Comparison of ENCODE assay signal across 9 cellular contexts in the genomic region with DNA sequence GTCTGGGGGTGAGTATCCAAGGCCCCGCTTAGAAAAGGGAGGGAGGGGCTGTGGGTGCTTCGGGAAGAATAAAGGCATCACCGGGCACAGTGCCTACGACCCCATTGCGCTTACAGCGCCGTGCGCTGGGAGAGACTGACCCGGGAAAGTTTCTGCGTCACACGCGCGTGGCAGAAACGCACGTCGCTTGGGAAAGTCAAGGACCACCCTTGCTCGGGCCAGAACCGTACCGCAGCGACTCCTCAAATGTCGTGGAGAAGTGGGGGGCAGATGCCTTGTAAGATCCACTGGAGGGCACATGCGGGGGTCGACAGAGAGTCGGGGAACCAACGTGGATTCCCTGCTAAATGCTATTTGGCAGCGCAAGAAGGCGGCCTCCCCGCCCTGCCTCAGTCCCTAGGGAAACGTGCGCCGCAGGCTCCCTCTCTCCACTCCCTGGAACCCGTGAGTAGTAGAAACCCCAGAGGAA. TPM values are rescaled to one million over a fixed set of nuclear protein-coding genes. Genes with fewer than 3 reads are reported as not detected.
DNase-seq lines count a peak whose midpoint lies in the region; ATAC-seq and TF ChIP-seq lines count a peak whose summit lies in the region.
"Had no signal": no experiment of that assay in that cellular context is flagged by ENCODE, and none has a peak within 500 bp of the region (broad histone marks: within the 10 kb centered on the region; RNA-seq: fewer than 3 reads in every experiment).

No MANE protein-coding gene starts in this region.

- H3K4me1 ChIP-seq in aorta (ENCODE audit: control insufficient read depth in 1 of 2, insufficient read depth in 2 of 2, low read length in 2 of 2), result peaks cover 0 to 13% of the 10 kb centered on the region in 2 donors

- no peaks in the 10 kb centered on the region for H3K9me3 ChIP-seq in aorta (ENCODE audit: control insufficient read depth, low read length)

- 0 to 1% methylated on average over 32 of the region's 32 CpGs for WGBS in aorta, 2 donors

- TF ChIP-seq CTCF in fibroblast of the aortic adventitia (IDR thresholded peaks at IDR 0.05; ENCODE audit: insufficient read depth, low read length) (no peak), nephron (IDR thresholded peaks at IDR 0.05; ENCODE audit: unreplicated experiment in 3 of 3) (no peak)

- peaks cover 1 to 2% of the 10 kb centered on the region in 2 donors for H3K36me3 ChIP-seq in aorta (ENCODE audit: control insufficient read depth in 1 of 2, insufficient read depth in 2 of 2, low read length in 1 of 2)

- H3K27ac ChIP-seq in aorta (ENCODE audit: low read depth in 1 of 2, low read length in 2 of 2), result peak overlapping the region; percentile 84 to 97
- H3K27ac ChIP-seq: C4-2B had no signal

- DNase-seq in activated naive CD4-positive, alpha-beta T cell treated with anti-CD3 and anti-CD28 coated beads, Interleukin-2, amount 10 ng/mL, durations not matched to agents 7 days and 5 days, result no peak
- no peak for DNase-seq in activated naive CD4-positive, alpha-beta T cell (lab: John Stamatoyannopoulos, UW)
- peak; percentile 65 for DNase-seq in fibroblast of the aortic adventitia (ENCODE audit: low read depth)
- DNase-seq in aorta, result peak; percentile 74 to 85
- DNase-seq in activated CD8-positive, alpha-beta memory T cell treated with anti-CD3 and anti-CD28 coated beads for 24 hours, result no peak
- DNase-seq in activated effector memory CD4-positive, alpha-beta T cell treated with anti-CD3 and anti-CD28 coated beads, Interleukin-2, amount 50 U/mL, for 16 hours, result no peak
- no peak for DNase-seq in KBM-7

- H3K4me3 ChIP-seq in fibroblast of the aortic adventitia (ENCODE audit: low read depth, low read length) (peak overlapping the region; percentile 78), aorta (ENCODE audit: low read length in 2 of 2) (peak overlapping the region; percentile 76 to 88)

- H3K9me3 Mint-ChIP-seq in activated naive CD4-positive, alpha-beta T cell treated with anti-CD3 and anti-CD28 coated beads, Interleukin-2, amount 10 ng/mL, durations not matched to agents 7 days and 5 days, result no peaks in the 10 kb centered on the region
- no peaks in the 10 kb centered on the region for H3K9me3 Mint-ChIP-seq in nephron

- intact Hi-C loops in aorta (cut with DNase I), result loop anchor here (5.0 to 10.0 kb wide), 7 partner anchors 52 to 559 kb away; no protein-coding TSS in a partner anchor

- peaks cover 61% of the 10 kb centered on the region for H3K27me3 Mint-ChIP-seq in activated naive CD4-positive, alpha-beta T cell treated with anti-CD3 and anti-CD28 coated beads, Interleukin-2, amount 10 ng/mL, durations not matched to agents 7 days and 5 days
- no peaks in the 10 kb centered on the region for H3K27me3 Mint-ChIP-seq in nephron (ENCODE audit: low read depth)

- no peaks in the 10 kb centered on the region for H3K27me3 ChIP-seq in aorta (ENCODE audit: control insufficient read depth in 1 of 2, insufficient read depth in 2 of 2, low read length in 1 of 2)

- H3K4me1 Mint-ChIP-seq in activated naive CD4-positive, alpha-beta T cell treated with anti-CD3 and anti-CD28 coated beads, Interleukin-2, amount 10 ng/mL, durations not matched to agents 7 days and 5 days, result peaks cover 5% of the 10 kb centered on the region
- peaks cover 22% of the 10 kb centered on the region for H3K4me1 Mint-ChIP-seq in nephron

- CTCF ChIA-PET in activated naive CD4-positive, alpha-beta T cell treated with anti-CD3 and anti-CD28 coated beads, Interleukin-2, amount 10 ng/mL, durations not matched to agents 7 days and 5 days (lab: Charles Lee), result no interaction called here

- peak; percentile 57 for ATAC-seq in aorta (ENCODE audit: low FRiP score)

- no peak overlapping the region for H3K4me3 Mint-ChIP-seq in activated naive CD4-positive, alpha-beta T cell treated with anti-CD3 and anti-CD28 coated beads, Interleukin-2, amount 10 ng/mL, durations not matched to agents 7 days and 5 days
- H3K4me3 Mint-ChIP-seq in nephron, result peak overlapping the region; percentile 93 to 97 (median 97)

- H3K36me3 Mint-ChIP-seq in activated naive CD4-positive, alpha-beta T cell treated with anti-CD3 and anti-CD28 coated beads, Interleukin-2, amount 10 ng/mL, durations not matched to agents 7 days and 5 days, result no peaks in the 10 kb centered on the region
- peaks cover 30% of the 10 kb centered on the region for H3K36me3 Mint-ChIP-seq in nephron (ENCODE audit: low read depth)

- H3K27ac Mint-ChIP-seq in activated naive CD4-positive, alpha-beta T cell treated with anti-CD3 and anti-CD28 coated beads, Interleukin-2, amount 10 ng/mL, durations not matched to agents 7 days and 5 days, result peak overlapping the region; percentile 11
- H3K27ac Mint-ChIP-seq in nephron, result peak overlapping the region; percentile 91 to 97 (median 96)

- in situ Hi-C loops in KBM-7 (cut with MboI; ENCODE audit: low pct_unique_long_range_greater_than_20kb, low sequenced_read_pairs), result no loop called here

RNA-seq across cellular contexts. Expression of a gene that starts 2.4 kb away (rescaled TPM):
- 0.54 and 3.7 TPM in 2 replicates for total RNA-seq in fibroblast of the aortic adventitia (ENCODE audit: low replicate concordance)
- total RNA-seq in aorta, result 100 to 1,000 TPM; 161 to 212 TPM
- polyA plus RNA-seq in aorta, result 10 to 100 TPM in 1 of 2 donors, 1 to 10 TPM in 1; 7.0 to 21.9 TPM

Comparison
In these comparisons a context has a peak if more than half of its experiments do, and no peak if none do; other contexts are left out.
1. DNase-seq: peak in fibroblast of the aortic adventitia (single experiment) and aorta (2 of 2); none in activated naive CD4-positive, alpha-beta T cell treated with anti-CD3 and anti-CD28 coated beads, Interleukin-2, amount 10 ng/mL, durations not matched to agents 7 days and 5 days (single experiment), activated naive CD4-positive, alpha-beta T cell (0 of 4), activated CD8-positive, alpha-beta memory T cell treated with anti-CD3 and anti-CD28 coated beads for 24 hours (single experiment), activated effector memory CD4-positive, alpha-beta T cell treated with anti-CD3 and anti-CD28 coated beads, Interleukin-2, amount 50 U/mL, for 16 hours (single experiment) and KBM-7 (single experiment).
2. RNA of a gene that starts 2.4 kb away (total RNA-seq): 161 to 212 TPM in aorta; 0.54 to 3.7 TPM in fibroblast of the aortic adventitia; every median in the first group is over 10 times any median in the second.